ENCODE assay signal across 16 cellular contexts in the genomic region with DNA sequence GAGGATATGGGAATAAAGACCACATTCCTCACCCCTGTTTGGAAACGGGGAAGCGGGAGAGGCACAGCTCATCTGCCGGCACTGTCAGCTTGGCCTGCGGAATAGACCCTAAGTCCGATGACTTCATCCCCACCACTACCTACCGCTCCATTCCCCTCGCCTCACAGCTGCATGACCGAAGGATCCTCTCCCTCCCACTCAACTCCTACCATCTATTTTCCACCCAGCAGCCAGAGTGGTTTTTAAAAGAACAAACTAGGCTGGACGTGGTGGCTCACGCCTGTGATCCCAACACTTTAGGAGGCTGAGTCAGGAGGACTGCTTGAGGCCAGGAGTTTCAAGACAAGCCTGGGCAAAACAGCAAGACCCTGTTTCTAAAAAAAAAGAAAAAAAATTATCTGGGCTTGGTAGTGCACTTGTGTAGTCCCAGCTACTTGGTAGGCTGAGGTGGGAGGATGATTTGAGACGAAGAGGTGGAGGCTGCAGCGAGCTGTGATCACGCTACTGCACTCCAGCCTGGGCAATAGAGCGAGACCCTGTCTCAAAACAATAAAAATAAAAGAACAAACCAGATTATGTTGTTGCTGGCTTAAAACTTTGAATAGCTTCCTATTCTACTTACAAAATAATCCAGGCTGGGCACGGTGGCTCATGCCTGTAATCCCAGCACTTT. TPM values are rescaled to one million over a fixed set of nuclear protein-coding genes. Genes with fewer than 3 reads are reported as not detected.
DNase-seq lines count a peak whose midpoint lies in the region; ATAC-seq and TF ChIP-seq lines count a peak whose summit lies in the region.
"Had no signal": no experiment of that assay in that cellular context is flagged by ENCODE, and none has a peak within 500 bp of the region (broad histone marks: within the 10 kb centered on the region; RNA-seq: fewer than 3 reads in every experiment).

No MANE protein-coding gene starts in this region.

- H2AFZ ChIP-seq in neural progenitor cell (replicated peaks): no peak overlapping the region

- no peaks in the 10 kb centered on the region for H3K79me2 ChIP-seq in neural progenitor cell (ENCODE audit: low read depth)

- H3K4me1 ChIP-seq in BLaER1 (peaks cover 44% of the 10 kb centered on the region), HEK293 (ENCODE audit: control insufficient read depth, insufficient read depth, low read length) (no peaks in the 10 kb centered on the region), neural progenitor cell (no peaks in the 10 kb centered on the region)

- H4K20me1 ChIP-seq in BLaER1 (no peaks in the 10 kb centered on the region), neural progenitor cell (ENCODE audit: low read depth) (no peaks in the 10 kb centered on the region)

- H3K27ac Mint-ChIP-seq in neural progenitor cell: peak overlapping the region; percentile 12
- H3K27ac Mint-ChIP-seq: CD8-positive, alpha-beta T cell; HFFc6 had no signal

- no peak for DNase-seq in caudate nucleus (lab: John Stamatoyannopoulos, UW)
- DNase-seq in neural progenitor cell (ENCODE audit: low spot score): no peak
- DNase-seq in iPS-NIHi7 (ENCODE audit: extremely low spot score): no peak
- DNase-seq: 8988T; Calu3; CD8-positive, alpha-beta T cell; DMS79 treated with DMSO at 0.1 percent for 48 hours; GF-D8; HCEC 1CT; HFFc6 had no signal

- H3K4me3 ChIP-seq in BLaER1 (no peak overlapping the region), HEK293 (ENCODE audit: low read depth, low read length) (no peak overlapping the region), neural progenitor cell (no peak overlapping the region)
- H3K4me3 ChIP-seq: BLaER1 treated with 17β-estradiol and CSF1 and Interleukin-3, amounts not matched to agents 10 nM and 100 nM had no signal

- H3K9me3 ChIP-seq in BLaER1 (no peaks in the 10 kb centered on the region), HEK293 (ENCODE audit: control insufficient read depth, insufficient read depth, low read depth, low read length) (no peaks in the 10 kb centered on the region), neural progenitor cell (ENCODE audit: low read depth) (no peaks in the 10 kb centered on the region)
- H3K9me3 ChIP-seq: BLaER1 treated with 17β-estradiol and CSF1 and Interleukin-3, amounts not matched to agents 10 nM and 100 nM had no signal

- POLR2A ChIA-PET in HEK293 (lab: Yijun Ruan, JAX): no interaction called here

- peaks cover 2% of the 10 kb centered on the region for H3K36me3 Mint-ChIP-seq in neural progenitor cell
- H3K36me3 Mint-ChIP-seq: CD8-positive, alpha-beta T cell had no signal

- no peaks in the 10 kb centered on the region for H3K9me3 Mint-ChIP-seq in neural progenitor cell
- H3K9me3 Mint-ChIP-seq: CD8-positive, alpha-beta T cell; HFFc6 had no signal

- H3K27me3 ChIP-seq in BLaER1 (no peaks in the 10 kb centered on the region), neural progenitor cell (no peaks in the 10 kb centered on the region)
- H3K27me3 ChIP-seq: BLaER1 treated with 17β-estradiol and CSF1 and Interleukin-3, amounts not matched to agents 10 nM and 100 nM had no signal

- ATAC-seq in HG03354 (IDR thresholded peaks at IDR 0.05; ENCODE audit: poor library complexity, severe bottlenecking, unreplicated experiment): no peak
- no peak for ATAC-seq in HG02870 (IDR thresholded peaks at IDR 0.05; ENCODE audit: unreplicated experiment)
- ATAC-seq: CD8-positive, alpha-beta T cell had no signal

- H3K27ac ChIP-seq in BLaER1 (no peak overlapping the region), HEK293 (ENCODE audit: extremely low read depth, low read depth, low read length) (no peak overlapping the region), caudate nucleus (ENCODE audit: low read depth, low read length) (peak overlapping the region; percentile 74), neural progenitor cell (no peak overlapping the region)
- H3K27ac ChIP-seq: BLaER1 treated with 17β-estradiol and CSF1 and Interleukin-3, amounts not matched to agents 10 nM and 100 nM; HL-60 had no signal

- H3K27me3 Mint-ChIP-seq in neural progenitor cell (ENCODE audit: insufficient read depth, low read depth): peaks cover 6% of the 10 kb centered on the region

- no peak overlapping the region for H3K4me3 Mint-ChIP-seq in neural progenitor cell
- H3K4me3 Mint-ChIP-seq: CD8-positive, alpha-beta T cell; HFFc6 had no signal

- H3K36me3 ChIP-seq in BLaER1 (no peaks in the 10 kb centered on the region), HEK293 (ENCODE audit: control insufficient read depth in 2 of 2, insufficient read depth in 1 of 2, low read length in 2 of 2) (no peaks in the 10 kb centered on the region), neural progenitor cell (no peaks in the 10 kb centered on the region)
- H3K36me3 ChIP-seq: BLaER1 treated with 17β-estradiol and CSF1 and Interleukin-3, amounts not matched to agents 10 nM and 100 nM had no signal

- H3K9ac ChIP-seq in BLaER1: no peak overlapping the region
- no peak overlapping the region for H3K9ac ChIP-seq in neural progenitor cell
- H3K9ac ChIP-seq: BLaER1 treated with 17β-estradiol and CSF1 and Interleukin-3, amounts not matched to agents 10 nM and 100 nM had no signal

- peaks cover 48% of the 10 kb centered on the region for H3K4me1 Mint-ChIP-seq in neural progenitor cell

- TF ChIP-seq CTCF in HEK293 (tag by site-specific recombination; IDR thresholded peaks at IDR 0.05) (no peak), neural progenitor cell (IDR thresholded peaks at IDR 0.05) (no peak)

- H3F3A ChIP-seq in neural progenitor cell (ENCODE audit: low read depth): peaks cover 12% of the 10 kb centered on the region

- CTCF ChIA-PET in HEK293 (lab: Yijun Ruan, JAX): interaction anchor here (0.8 to 1.4 kb wide), 3 partner anchors 10 to 13 kb away, joined by 3 to 8 read pairs (median 4); no protein-coding TSS in a partner anchor

- H3K4me2 ChIP-seq in BLaER1 (0 out of 2 replicates have a peak overlapping the region, but pooled peaks have one; percentile 7), neural progenitor cell (no peak overlapping the region)

TF ChIP-seq in HEK293, 187 proteins besides CTCF, POLR2A, EP300 and RAD21:
- no peak for TF ChIP-seq SCRT1 (tag by site-specific recombination; IDR thresholded peaks at IDR 0.05; ENCODE audit: borderline replicate concordance)
- no peak for TF ChIP-seq ZNF133 (tag by site-specific recombination; IDR thresholded peaks at IDR 0.05)
- peak; percentile 69 for TF ChIP-seq ZFHX2 (tag by site-specific recombination; conservative IDR thresholded peaks at IDR 0.05)
- no peak for TF ChIP-seq ZNF654 (tag by site-specific recombination; IDR thresholded peaks at IDR 0.05; ENCODE audit: low read depth)
- TF ChIP-seq ZNF146 (tag by site-specific recombination; IDR thresholded peaks at IDR 0.05): no peak
- TF ChIP-seq EGR2 (tag by site-specific recombination; IDR thresholded peaks at IDR 0.05; ENCODE audit: low read depth): peak; percentile 77
- 0 out of 2 replicates have a peak, but pooled peaks have one; percentile 1 for TF ChIP-seq ZIC2 (tag by site-specific recombination; IDR thresholded peaks at IDR 0.05)
- TF ChIP-seq ZNF121 (tag by site-specific recombination; IDR thresholded peaks at IDR 0.05): peak; percentile 72

RNA-seq across cellular contexts. Expression of a gene that starts 59.0 kb away (rescaled TPM):
- total RNA-seq in neural progenitor cell (ENCODE audit: low replicate concordance): 11.0 and 17.7 TPM in 2 replicates
